In the genomic region with DNA sequence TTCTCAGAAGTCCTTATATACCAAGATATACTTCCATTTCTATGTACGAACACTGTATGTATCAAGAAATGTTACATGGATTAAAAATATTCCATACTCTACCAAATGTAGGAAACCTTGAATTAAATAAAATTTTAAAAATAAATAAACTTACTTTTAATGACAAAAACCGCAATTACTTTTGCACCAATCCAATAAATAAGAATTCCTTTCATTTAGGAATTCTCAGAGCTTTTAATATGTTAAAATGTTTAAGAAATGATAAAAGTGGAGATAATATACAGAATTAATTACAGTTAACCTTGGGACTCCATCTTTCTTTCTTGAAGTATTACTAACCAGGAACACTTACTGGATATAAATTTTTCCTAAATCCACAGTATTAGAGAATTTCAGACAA, we compare ENCODE assay signal across 34 cellular contexts.
DNase-seq lines count a peak whose midpoint lies in the region; ATAC-seq, FAIRE-seq and TF ChIP-seq lines count a peak whose summit lies in the region.
"Had no signal": no experiment of that assay in that cellular context is flagged by ENCODE, and none has a peak within 500 bp of the region (broad histone marks: within the 10 kb centered on the region; RNA-seq: fewer than 3 reads in every experiment).

No MANE protein-coding gene starts in this region.

- H3K79me2 ChIP-seq in HepG2 (ENCODE audit: insufficient read depth, low read length) (no peaks in the 10 kb centered on the region), GM12878 (ENCODE audit: control insufficient read depth, insufficient read depth, low read length) (no peaks in the 10 kb centered on the region)

- TF ChIP-seq RAD21 in HepG2 (CRISPR knock-in tag; IDR thresholded peaks at IDR 0.05) (no peak), GM12878 (IDR thresholded peaks at IDR 0.05; ENCODE audit: insufficient read depth, low read depth, low read length) (no peak)

- TF ChIP-seq EP300 in HepG2 (IDR thresholded peaks at IDR 0.05; ENCODE audit: low read depth in 2 of 2, low read length in 2 of 2) (no peak), HepG2 (CRISPR knock-in tag; IDR thresholded peaks at IDR 0.05; ENCODE audit: borderline replicate concordance) (no peak), GM12878 (IDR thresholded peaks at IDR 0.05; ENCODE audit: borderline replicate concordance in 1 of 2, control insufficient read depth in 1 of 2, low read depth in 2 of 2, low read length in 2 of 2) (no peak)

- no peak overlapping the region for H3K4me2 ChIP-seq in HepG2 (ENCODE audit: low read depth, low read length)
- no peak overlapping the region for H3K4me2 ChIP-seq in GM12878 (ENCODE audit: control insufficient read depth, insufficient read depth)
- H3K4me2 ChIP-seq: A549; BLaER1; BLaER1 treated with 17β-estradiol and CSF1 and Interleukin-3, amounts not matched to agents 10 nM and 100 nM had no signal

- intact Hi-C loops in HepG2 (cut with micrococcal nuclease; ENCODE audit: unreplicated experiment) = no loop called here
- intact Hi-C loops in right lobe of liver (cut with DNase I) = no loop called here
- intact Hi-C loops in GM12878 (cut with micrococcal nuclease; ENCODE audit: unreplicated experiment) = no loop called here
- intact Hi-C loops in lower leg skin (cut with DNase I; ENCODE audit: low total_unique reads) = no loop called here

- TF ChIP-seq POLR2A in HepG2 (IDR thresholded peaks at IDR 0.05; ENCODE audit: insufficient read depth in 1 of 2, low read depth in 2 of 2, low read length in 2 of 2) (no peak), right lobe of liver (IDR thresholded peaks at IDR 0.05) (no peak), GM12878 (IDR thresholded peaks at IDR 0.05; ENCODE audit: low read depth, low read length) (no peak), lower leg skin (IDR thresholded peaks at IDR 0.05) (no peak)

- H4K20me1 ChIP-seq in HepG2 (ENCODE audit: insufficient read depth, low read length) (no peaks in the 10 kb centered on the region), GM12878 (ENCODE audit: control insufficient read depth, insufficient read depth) (no peaks in the 10 kb centered on the region)
- H4K20me1 ChIP-seq: BLaER1; BLaER1 treated with 17β-estradiol and CSF1 and Interleukin-3, amounts not matched to agents 10 nM and 100 nM had no signal

- H3K27ac ChIP-seq in HepG2 (ENCODE audit: extremely low read length, insufficient read depth, low read length) = no peak overlapping the region
- no peak overlapping the region for H3K27ac ChIP-seq in right lobe of liver
- H3K27ac ChIP-seq in GM12878 (ENCODE audit: control insufficient read depth, insufficient read depth) = no peak overlapping the region
- H3K27ac ChIP-seq: 22Rv1; A549; BLaER1; BLaER1 treated with 17β-estradiol and CSF1 and Interleukin-3, amounts not matched to agents 10 nM and 100 nM; C4-2B had no signal

- H3K4me3 ChIP-seq in HepG2 (replicated peaks in 1 of 3; ENCODE audit: insufficient read depth in 1 of 3, low read depth in 2 of 3, low read length in 3 of 3) (no peak overlapping the region), right lobe of liver (no peak overlapping the region), GM12878 (no peak overlapping the region), lower leg skin (ENCODE audit: low read depth, poor library complexity, severe bottlenecking) (no peak overlapping the region)
- H3K4me3 ChIP-seq: A549; BLaER1; BLaER1 treated with 17β-estradiol and CSF1 and Interleukin-3, amounts not matched to agents 10 nM and 100 nM had no signal

- SMC1A ChIA-PET in GM12878 (lab: Charles Lee; ENCODE audit: uncharacterized antibody, unreplicated experiment) = no interaction called here

- TF ChIP-seq CTCF in HepG2 (CRISPR knock-in tag; IDR thresholded peaks at IDR 0.05) = no peak
- no peak for TF ChIP-seq CTCF in right lobe of liver (IDR thresholded peaks at IDR 0.05)
- no peak for TF ChIP-seq CTCF in GM12878 (IDR thresholded peaks at IDR 0.05 in 2 of 3, conservative IDR thresholded peaks at IDR 0.05 in 1 of 3; ENCODE audit: control insufficient read depth in 2 of 3, extremely low read depth in 1 of 3, insufficient read depth in 1 of 3, low read depth in 3 of 3, low read length in 3 of 3)
- no peak for TF ChIP-seq CTCF in lower leg skin (IDR thresholded peaks at IDR 0.05)

- RAD21 ChIA-PET in GM12878 (lab: Charles Lee; ENCODE audit: unreplicated experiment) = no interaction called here

- H3K9me3 ChIP-seq in HepG2 (ENCODE audit: low read length) = peaks cover 82% of the 10 kb centered on the region
- no peaks in the 10 kb centered on the region for H3K9me3 ChIP-seq in right lobe of liver
- H3K9me3 ChIP-seq in GM12878 (replicated peaks; ENCODE audit: control insufficient read depth, insufficient read depth, low read length) = no peaks in the 10 kb centered on the region
- H3K9me3 ChIP-seq: A549; BE2C; BLaER1; BLaER1 treated with 17β-estradiol and CSF1 and Interleukin-3, amounts not matched to agents 10 nM and 100 nM; Caco-2 had no signal

- CTCF ChIA-PET in HepG2 (lab: Yijun Ruan, JAX; ENCODE audit: low intra/inter-chr PET ratio, low total read pairs) (no interaction called here), HEK293T (lab: Yijun Ruan, JAX) (no interaction called here), GM12878 (lab: Yijun Ruan, JAX) (no interaction called here)

- WGBS in HepG2 (ENCODE audit: low lambda C conversion rate) = 3% methylated on average over 2 of the region's 2 CpGs
- 42% methylated on average over 2 of the region's 2 CpGs for WGBS in right lobe of liver (ENCODE audit: insufficient coverage, low coverage, low lambda C conversion rate, missing lambda C conversion rate)
- 16% methylated on average over 2 of the region's 2 CpGs for WGBS in GM12878 (ENCODE audit: insufficient coverage, insufficient replicate concordance, low lambda C conversion rate, missing lambda C conversion rate)
- 85 to 90% methylated on average over 2 of the region's 2 CpGs for WGBS in lower leg skin, 2 donors

- in situ Hi-C loops in HepG2 (cut with HindIII; ENCODE audit: extremely low pct_ligation_motif_present, low pct_unique_long_range_greater_than_20kb) = no loop called here
- in situ Hi-C loops in GM12878 (cut with MboI) = no loop called here

- H3K4me1 ChIP-seq in HepG2 (ENCODE audit: insufficient read depth, low read length) = no peaks in the 10 kb centered on the region
- no peaks in the 10 kb centered on the region for H3K4me1 ChIP-seq in right lobe of liver
- H3K4me1 ChIP-seq in GM12878 (ENCODE audit: control insufficient read depth, insufficient read depth, low read length) = no peaks in the 10 kb centered on the region
- H3K4me1 ChIP-seq: A549; BE2C; BLaER1; BLaER1 treated with 17β-estradiol and CSF1 and Interleukin-3, amounts not matched to agents 10 nM and 100 nM; Caco-2 had no signal

- H3K9ac ChIP-seq in HepG2 (ENCODE audit: insufficient read depth, low read depth, low read length) (no peak overlapping the region), GM12878 (ENCODE audit: control insufficient read depth, insufficient read depth, low read length) (no peak overlapping the region)
- H3K9ac ChIP-seq: BLaER1; BLaER1 treated with 17β-estradiol and CSF1 and Interleukin-3, amounts not matched to agents 10 nM and 100 nM had no signal

- ATAC-seq in HepG2 = no peak
- no peak for ATAC-seq in right lobe of liver
- ATAC-seq in GM12878 = no peak
- no peak for ATAC-seq in HG02610 (IDR thresholded peaks at IDR 0.05; ENCODE audit: unreplicated experiment)
- ATAC-seq: A549; CD8-positive, alpha-beta T cell had no signal

- H3K27me3 ChIP-seq in HepG2 (ENCODE audit: control insufficient read depth in 1 of 2, insufficient read depth in 2 of 2, low read length in 2 of 2) = no peaks in the 10 kb centered on the region
- H3K27me3 ChIP-seq in right lobe of liver = no peaks in the 10 kb centered on the region
- no peaks in the 10 kb centered on the region for H3K27me3 ChIP-seq in GM12878 (replicated peaks in 1 of 2; ENCODE audit: control insufficient read depth in 2 of 2, insufficient read depth in 2 of 2, low read length in 1 of 2)
- H3K27me3 ChIP-seq: BE2C; BLaER1; BLaER1 treated with 17β-estradiol and CSF1 and Interleukin-3, amounts not matched to agents 10 nM and 100 nM had no signal

- no peaks in the 10 kb centered on the region for H3K36me3 ChIP-seq in HepG2 (replicated peaks in 1 of 2; ENCODE audit: control insufficient read depth in 1 of 2, insufficient read depth in 2 of 2, low read length in 2 of 2)
- no peaks in the 10 kb centered on the region for H3K36me3 ChIP-seq in right lobe of liver
- no peaks in the 10 kb centered on the region for H3K36me3 ChIP-seq in GM12878 (ENCODE audit: control insufficient read depth in 2 of 2, insufficient read depth in 2 of 2, low read length in 1 of 2)
- H3K36me3 ChIP-seq: BE2C; BLaER1; BLaER1 treated with 17β-estradiol and CSF1 and Interleukin-3, amounts not matched to agents 10 nM and 100 nM had no signal

- no peak for DNase-seq in HepG2 (ENCODE audit: low spot score)
- DNase-seq in right lobe of liver = no peak
- no peak for DNase-seq in HEK293T (ENCODE audit: extremely low spot score)
- DNase-seq in GM12878 (ENCODE audit: low read depth, low spot score) = no peak
- no peak for DNase-seq in activated CD4-positive, alpha-beta T cell treated with anti-CD3 and anti-CD28 coated beads, Interleukin-2, amount 50 U/mL, for 1 hour
- no peak for DNase-seq in lower leg skin (ENCODE audit: low spot score in 2 of 2)
- DNase-seq: 8988T; ACHN; AML-193; BE2C; C1 segment of cervical spinal cord; Caco-2; Calu3; CD4-positive, alpha-beta memory T cell; CD4-positive, alpha-beta T cell; CD4-positive, CD25-positive, alpha-beta regulatory T cell; CD8-positive, alpha-beta memory T cell; CD8-positive, alpha-beta T cell; COR-L47; DMS 273 treated with DMSO at 0.1 percent for 48 hours; DMS153; DMS53; DMS79; DMS79 treated with DMSO at 0.1 percent for 48 hours; DND-41; EL had no signal

- POLR2A ChIA-PET in HepG2 (lab: Yijun Ruan, JAX) (no interaction called here), HEK293T (lab: Yijun Ruan, JAX) (no interaction called here), GM12878 (lab: Charles Lee) (no interaction called here)

- BruUV-seq in HepG2 (replicated peaks; lab: Mats Ljungman, UMichigan) (no TSS peak), GM12878 (replicated peaks; lab: Mats Ljungman, UMichigan) (no TSS peak)

- H2AFZ ChIP-seq in HepG2 (ENCODE audit: low read length) (no peak overlapping the region), GM12878 (ENCODE audit: control insufficient read depth, low read depth, low read length) (no peak overlapping the region)

- FAIRE-seq in HepG2 (lab: Jason Lieb, UNC) (no peak), A204.1 (lab: Jason Lieb, UNC) (peak; percentile 44), GM12878 (lab: Jason Lieb, UNC) (no peak)
- FAIRE-seq: A549, D721Med had no signal

TF ChIP-seq in HEK293T, 16 proteins besides CTCF, POLR2A, EP300 and RAD21:
- no peak for TF ChIP-seq SUZ12 (IDR thresholded peaks at IDR 0.05)
- peak; percentile 74 for TF ChIP-seq ELF4 (IDR thresholded peaks at IDR 0.05)
TF ChIP-seq in HEK293T: peak in this region for 1.
